Comparison of ENCODE assay signal across 1 cellular context in the genomic region with DNA sequence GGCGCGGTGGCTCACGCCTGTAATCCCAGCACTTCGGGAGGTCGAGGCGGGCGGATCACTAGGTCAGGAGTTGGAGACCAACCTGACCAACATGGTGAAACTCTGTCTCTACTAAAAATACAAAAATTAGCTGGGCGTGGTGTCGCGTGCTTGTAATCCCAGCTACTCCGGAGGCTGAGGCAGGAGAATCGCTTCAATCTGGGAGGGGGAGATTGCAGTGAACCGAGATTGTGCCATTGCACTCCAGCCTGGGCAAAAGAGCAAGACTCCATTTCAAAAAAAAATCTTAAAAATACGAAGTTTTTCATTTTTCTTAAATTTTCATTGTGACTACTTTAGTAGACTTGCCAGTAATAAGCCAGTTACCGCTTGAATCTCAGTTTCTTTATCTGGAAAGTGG.
TF ChIP-seq lines count a peak whose summit lies in the region.

No MANE protein-coding gene starts in this region.

TF ChIP-seq in GM12878, 131 proteins besides CTCF, POLR2A, EP300 and RAD21:
- TF ChIP-seq, protein P1, sequence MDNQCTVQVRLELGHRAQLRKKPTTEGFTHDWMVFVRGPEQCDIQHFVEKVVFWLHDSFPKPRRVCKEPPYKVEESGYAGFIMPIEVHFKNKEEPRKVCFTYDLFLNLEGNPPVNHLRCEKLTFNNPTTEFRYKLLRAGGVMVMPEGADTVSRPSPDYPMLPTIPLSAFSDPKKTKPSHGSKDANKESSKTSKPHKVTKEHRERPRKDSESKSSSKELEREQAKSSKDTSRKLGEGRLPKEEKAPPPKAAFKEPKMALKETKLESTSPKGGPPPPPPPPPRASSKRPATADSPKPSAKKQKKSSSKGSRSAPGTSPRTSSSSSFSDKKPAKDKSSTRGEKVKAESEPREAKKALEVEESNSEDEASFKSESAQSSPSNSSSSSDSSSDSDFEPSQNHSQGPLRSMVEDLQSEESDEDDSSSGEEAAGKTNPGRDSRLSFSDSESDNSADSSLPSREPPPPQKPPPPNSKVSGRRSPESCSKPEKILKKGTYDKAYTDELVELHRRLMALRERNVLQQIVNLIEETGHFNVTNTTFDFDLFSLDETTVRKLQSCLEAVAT (IDR thresholded peaks at IDR 0.05): 0 out of 2 replicates have a peak, but pooled peaks have one; percentile 17
TF ChIP-seq in GM12878: peak in this region for 1; not testable (repeated sequence) for 130.
